Comparison of ENCODE assay signal across 1 cellular context in genomic region chr20:427849-428657, GRCh38.
TF ChIP-seq lines count a peak whose summit lies in the region.

No MANE protein-coding gene starts in this region.

TF ChIP-seq in HepG2, 621 proteins besides CTCF, POLR2A, EP300 and RAD21:
- TF ChIP-seq HES4 (CRISPR knock-in tag; IDR thresholded peaks at IDR 0.05; ENCODE audit: borderline replicate concordance) (0 out of 2 replicates have a peak, but pooled peaks have one; percentile 55), RXRA (CRISPR knock-in tag; IDR thresholded peaks at IDR 0.05) (peak; percentile 15; the same call in 1 of the 2 replicates), ZFY (CRISPR knock-in tag; IDR thresholded peaks at IDR 0.05) (no peak), ZNF563 (CRISPR knock-in tag; IDR thresholded peaks at IDR 0.05) (0 out of 2 replicates have a peak, but pooled peaks have one; percentile 16), CHCHD3 (CRISPR knock-in tag; IDR thresholded peaks at IDR 0.05) (0 out of 2 replicates have a peak, but pooled peaks have one; percentile 21), ZNF142 (CRISPR knock-in tag; IDR thresholded peaks at IDR 0.05) (no peak), RELA (CRISPR knock-in tag; IDR thresholded peaks at IDR 0.05) (no peak), ZNF234 (CRISPR knock-in tag; conservative IDR thresholded peaks at IDR 0.05) (0 out of 2 replicates have a peak, but pooled peaks have one; percentile 46), ZNF704 (CRISPR knock-in tag; IDR thresholded peaks at IDR 0.05; ENCODE audit: borderline replicate concordance) (no peak), NFYB (CRISPR knock-in tag; IDR thresholded peaks at IDR 0.05) (no peak), KAT7 (CRISPR knock-in tag; IDR thresholded peaks at IDR 0.05; ENCODE audit: borderline replicate concordance) (no peak), HDAC1 (CRISPR knock-in tag; IDR thresholded peaks at IDR 0.05) (no peak), EZH2 (conservative IDR thresholded peaks at IDR 0.05; ENCODE audit: low read depth, low read length) (no peak), MXI1 (IDR thresholded peaks at IDR 0.05; ENCODE audit: borderline replicate concordance, low read depth, low read length) (no peak), MAFG (CRISPR knock-in tag; IDR thresholded peaks at IDR 0.05) (no peak), NFIB (CRISPR knock-in tag; IDR thresholded peaks at IDR 0.05; ENCODE audit: borderline replicate concordance) (no peak), POLR2G (IDR thresholded peaks at IDR 0.05; ENCODE audit: low read depth, low read length) (peak; percentile 46), ZIK1 (CRISPR knock-in tag; IDR thresholded peaks at IDR 0.05; ENCODE audit: borderline replicate concordance, low read depth) (0 out of 2 replicates have a peak, but pooled peaks have one; percentile 29), POLR2AphosphoS5 (IDR thresholded peaks at IDR 0.05; ENCODE audit: low read depth, low read length) (peak; percentile 39; the same call in 1 of the 2 replicates), ZNF329 (CRISPR knock-in tag; IDR thresholded peaks at IDR 0.05; ENCODE audit: low read depth) (no peak), ZNF790 (CRISPR knock-in tag; IDR thresholded peaks at IDR 0.05; ENCODE audit: borderline replicate concordance) (no peak), ZHX2 (IDR thresholded peaks at IDR 0.05; ENCODE audit: low read depth) (no peak), ZHX2 (CRISPR knock-in tag; IDR thresholded peaks at IDR 0.05; ENCODE audit: borderline replicate concordance) (no peak), U2AF1 (optimal IDR thresholded peaks at IDR 0.05; ENCODE audit: low read depth, low read length) (peak; percentile 74), RBM22 (optimal IDR thresholded peaks at IDR 0.05; ENCODE audit: low read length) (peak; percentile 53), KMT2A (CRISPR knock-in tag; IDR thresholded peaks at IDR 0.05) (no peak), MYC (CRISPR knock-in tag; IDR thresholded peaks at IDR 0.05; ENCODE audit: borderline replicate concordance) (0 out of 2 replicates have a peak, but pooled peaks have one; percentile 14), ZBTB38 (CRISPR knock-in tag; IDR thresholded peaks at IDR 0.05) (no peak), ZNF326 (CRISPR knock-in tag; IDR thresholded peaks at IDR 0.05; ENCODE audit: borderline replicate concordance) (no peak), NRL (CRISPR knock-in tag; IDR thresholded peaks at IDR 0.05; ENCODE audit: borderline replicate concordance) (0 out of 2 replicates have a peak, but pooled peaks have one; percentile 2), BCLAF1 (IDR thresholded peaks at IDR 0.05) (no peak), ZNF773 (CRISPR knock-in tag; IDR thresholded peaks at IDR 0.05; ENCODE audit: borderline replicate concordance) (no peak), ZNF552 (CRISPR knock-in tag; IDR thresholded peaks at IDR 0.05; ENCODE audit: borderline replicate concordance) (no peak)
